In genomic region chr16:1610071-1610840, GRCh38 we compare ENCODE assay signal across 8 cellular contexts. TPM values are rescaled to one million over a fixed set of nuclear protein-coding genes. Genes with fewer than 3 reads are reported as not detected.
DNase-seq lines count a peak whose midpoint lies in the region; ATAC-seq and TF ChIP-seq lines count a peak whose summit lies in the region.

No MANE protein-coding gene starts in this region.

- CTCF ChIA-PET in naive thymus-derived CD4-positive, alpha-beta T cell (lab: Charles Lee) = no interaction called here

- H3K9me3 Mint-ChIP-seq in CD14-positive monocyte = peaks cover 3 to 25% (median 18%) of the 10 kb centered on the region in 7 donors
- no peaks in the 10 kb centered on the region for H3K9me3 Mint-ChIP-seq in activated T-helper 2 cell treated with anti-CD3 and anti-CD28 coated beads, Interferon-gamma antibody, Interleukin-2, Interleukin-4, amounts not matched to agents 10 μg/mL and 5 μg/mL and 100 μg/mL, durations not matched to agents 14 hours and 24 hours and 36 hours
- H3K9me3 Mint-ChIP-seq in naive thymus-derived CD4-positive, alpha-beta T cell = peaks cover 0 to 7% (median 3%) of the 10 kb centered on the region in 11 donors

- H3K4me3 ChIP-seq in KMS-11 (IDR thresholded peaks at IDR 0.05; ENCODE audit: insufficient read depth, low read depth, low read length) (no peak overlapping the region), RWPE2 (ENCODE audit: severe bottlenecking) (peak overlapping the region; percentile 56), fibroblast of mammary gland (ENCODE audit: control insufficient read depth, low read depth, low read length) (peak overlapping the region; percentile 59)
- H3K4me3 ChIP-seq in naive thymus-derived CD4-positive, alpha-beta T cell (ENCODE audit: low read length) = peak overlapping the region; percentile 60

- peak overlapping the region in 3 of 7 donors; percentile 57 to 82 (median 66) for H3K27ac Mint-ChIP-seq in CD14-positive monocyte
- H3K27ac Mint-ChIP-seq in activated T-helper 2 cell treated with anti-CD3 and anti-CD28 coated beads, Interferon-gamma antibody, Interleukin-2, Interleukin-4, amounts not matched to agents 10 μg/mL and 5 μg/mL and 100 μg/mL, durations not matched to agents 14 hours and 24 hours and 36 hours = peak overlapping the region; percentile 99
- H3K27ac Mint-ChIP-seq in naive thymus-derived CD4-positive, alpha-beta T cell = peak overlapping the region; percentile 78 to 99 (median 97)

- intact Hi-C loops in CD14-positive monocyte (cut with micrococcal nuclease) = loop anchor here (5.0 to 10.0 kb wide), 5 partner anchors 65 to 188 kb away; partner anchors contain the start of genes CLCN7 (in 1 of the 2), JPT2 (in 1 of the 2), MAPK8IP3 (in 1 of the 2) and UQCC4 (in 1 of the 2)
- intact Hi-C loops in activated T-helper 2 cell treated with anti-CD3 and anti-CD28 coated beads, Interferon-gamma antibody, Interleukin-2, Interleukin-4, amounts not matched to agents 10 μg/mL and 5 μg/mL and 100 μg/mL, durations not matched to agents 14 hours and 24 hours and 36 hours (cut with micrococcal nuclease) = loop anchor here (5.0 to 10.0 kb wide), 5 partner anchors 68 to 965 kb away; partner anchors contain the start of genes EME2, GNPTG, MAPK8IP3 and MCRIP2
- intact Hi-C loops in naive thymus-derived CD4-positive, alpha-beta T cell (cut with micrococcal nuclease) = loop anchor here (1.0 to 10.0 kb wide), 5 partner anchors 190 to 1895 kb away; partner anchors contain the start of genes CLUAP1 (in 1 of the 2), MSRB1 (in 1 of the 2), RNF151 (in 1 of the 2) and RNPS1 (in 1 of the 2)

- no peaks in the 10 kb centered on the region for H3K9me3 ChIP-seq in RWPE2 (ENCODE audit: severe bottlenecking)
- peaks cover 0 to 8% (median 0%) of the 10 kb centered on the region in 3 experiments for H3K9me3 ChIP-seq in naive thymus-derived CD4-positive, alpha-beta T cell (ENCODE audit: control insufficient read depth in 2 of 3, low read length in 3 of 3)

- H3K4me3 Mint-ChIP-seq in CD14-positive monocyte = peak overlapping the region; percentile 77 to 80
- peak overlapping the region; percentile 91 for H3K4me3 Mint-ChIP-seq in activated T-helper 2 cell treated with anti-CD3 and anti-CD28 coated beads, Interferon-gamma antibody, Interleukin-2, Interleukin-4, amounts not matched to agents 10 μg/mL and 5 μg/mL and 100 μg/mL, durations not matched to agents 14 hours and 24 hours and 36 hours (ENCODE audit: low read depth)
- peak overlapping the region; percentile 70 to 95 (median 84) for H3K4me3 Mint-ChIP-seq in naive thymus-derived CD4-positive, alpha-beta T cell

- peaks cover 14 to 15% of the 10 kb centered on the region in 2 donors for H3K36me3 Mint-ChIP-seq in CD14-positive monocyte
- H3K36me3 Mint-ChIP-seq in activated T-helper 2 cell treated with anti-CD3 and anti-CD28 coated beads, Interferon-gamma antibody, Interleukin-2, Interleukin-4, amounts not matched to agents 10 μg/mL and 5 μg/mL and 100 μg/mL, durations not matched to agents 14 hours and 24 hours and 36 hours (ENCODE audit: low read depth) = peaks cover 4% of the 10 kb centered on the region
- peaks cover 0 to 6% (median 3%) of the 10 kb centered on the region in 5 donors for H3K36me3 Mint-ChIP-seq in naive thymus-derived CD4-positive, alpha-beta T cell

- TF ChIP-seq CTCF in CD14-positive monocyte (IDR thresholded peaks at IDR 0.05) (no peak), KMS-11 (conservative IDR thresholded peaks at IDR 0.05; ENCODE audit: low read depth, low read length) (no peak), RWPE2 (IDR thresholded peaks at IDR 0.05; ENCODE audit: poor library complexity, severe bottlenecking) (peak; percentile 10), fibroblast of mammary gland (conservative IDR thresholded peaks at IDR 0.05; ENCODE audit: control insufficient read depth, insufficient read depth, low read depth, low read length) (no peak)

- peak overlapping the region; percentile 79 for H3K9ac ChIP-seq in KMS-11

- peak overlapping the region; percentile 79; the same call in 1 of the 2 replicates for H3K27ac ChIP-seq in KMS-11
- H3K27ac ChIP-seq in RWPE2 (ENCODE audit: poor library complexity, severe bottlenecking) = peak overlapping the region; percentile 78
- peak overlapping the region; percentile 75 for H3K27ac ChIP-seq in naive thymus-derived CD4-positive, alpha-beta T cell (ENCODE audit: low read depth, low read length)

- H3K4me2 ChIP-seq in KMS-11 = peak overlapping the region; percentile 93

- ATAC-seq in GM21367 (IDR thresholded peaks at IDR 0.05; ENCODE audit: unreplicated experiment) (peak; percentile 39), RWPE2 (ENCODE audit: low read depth) (peak; percentile 61)
- peak; percentile 58 for ATAC-seq in naive thymus-derived CD4-positive, alpha-beta T cell

- H3K27me3 ChIP-seq in KMS-11 (ENCODE audit: insufficient read depth, low read depth) = peaks cover 10% of the 10 kb centered on the region; the same call in 1 of the 2 replicates
- no peaks in the 10 kb centered on the region for H3K27me3 ChIP-seq in RWPE2 (ENCODE audit: insufficient read depth, poor library complexity, severe bottlenecking)
- H3K27me3 ChIP-seq in naive thymus-derived CD4-positive, alpha-beta T cell (ENCODE audit: control insufficient read depth in 2 of 2, insufficient read depth in 2 of 2, low read length in 2 of 2) = no peaks in the 10 kb centered on the region

- H3K36me3 ChIP-seq in KMS-11 (ENCODE audit: insufficient read depth) (no peaks in the 10 kb centered on the region), RWPE2 (ENCODE audit: low read depth) (0 out of 2 replicates have a peak, but pooled peaks cover 8% of the 10 kb centered on the region)
- no peaks in the 10 kb centered on the region for H3K36me3 ChIP-seq in naive thymus-derived CD4-positive, alpha-beta T cell (ENCODE audit: control insufficient read depth in 2 of 3, insufficient read depth in 3 of 3, low read length in 3 of 3)

- peaks cover 14 to 20% (median 19%) of the 10 kb centered on the region in 3 donors for H3K27me3 Mint-ChIP-seq in CD14-positive monocyte (ENCODE audit: low read depth in 3 of 3)
- H3K27me3 Mint-ChIP-seq in activated T-helper 2 cell treated with anti-CD3 and anti-CD28 coated beads, Interferon-gamma antibody, Interleukin-2, Interleukin-4, amounts not matched to agents 10 μg/mL and 5 μg/mL and 100 μg/mL, durations not matched to agents 14 hours and 24 hours and 36 hours (ENCODE audit: low read depth) = no peaks in the 10 kb centered on the region
- H3K27me3 Mint-ChIP-seq in naive thymus-derived CD4-positive, alpha-beta T cell = peaks cover 0 to 2% (median 0%) of the 10 kb centered on the region in 5 donors

- H3K4me1 ChIP-seq in KMS-11 (ENCODE audit: low read depth, poor library complexity, severe bottlenecking) (peaks cover 16% of the 10 kb centered on the region), RWPE2 (ENCODE audit: insufficient read depth, poor library complexity, severe bottlenecking) (no peaks in the 10 kb centered on the region)
- H3K4me1 ChIP-seq in naive thymus-derived CD4-positive, alpha-beta T cell (ENCODE audit: control insufficient read depth in 2 of 2, insufficient read depth in 2 of 2, low read length in 2 of 2) = peaks cover 15 to 32% of the 10 kb centered on the region in 2 donors

- DNase-seq in CD14-positive monocyte (ENCODE audit: low spot score) (peak; percentile 84), RWPE2 (ENCODE audit: low spot score) (peak; percentile 86), fibroblast of mammary gland (ENCODE audit: low read depth) (peak; percentile 79)
- DNase-seq in activated T-helper 2 cell treated with anti-CD3 and anti-CD28 coated beads, Interferon-gamma antibody, Interleukin-2, Interleukin-4, amounts not matched to agents 10 μg/mL and 5 μg/mL and 100 μg/mL, durations not matched to agents 14 hours and 24 hours and 36 hours (ENCODE audit: low spot score) = peak; percentile 90
- peak; percentile 85 to 95 (median 91) for DNase-seq in naive thymus-derived CD4-positive, alpha-beta T cell
- peak; percentile 76 to 80 for DNase-seq in stimulated activated CD8-positive, alpha-beta memory T cell treated with anti-CD3 and anti-CD28 coated beads, Interleukin-7, amount 100 ng/mL, for 48 hours (ENCODE audit: extremely low read depth in 1 of 2, low read depth in 1 of 2)

- no peaks in the 10 kb centered on the region for H4K20me1 ChIP-seq in KMS-11 (ENCODE audit: insufficient read depth)

- H3K79me2 ChIP-seq in KMS-11 (ENCODE audit: insufficient read depth, low read depth) = peaks cover 13% of the 10 kb centered on the region; the same call in 1 of the 2 replicates

- POLR2A ChIA-PET in naive thymus-derived CD4-positive, alpha-beta T cell (lab: Charles Lee) = interaction anchor here (0.8 to 2.3 kb wide), 5 partner anchors 68 to 134 kb away, joined by 3 to 13 read pairs (median 6); partner anchors contain the start of genes JPT2, MAPK8IP3 and TMEM204

- peaks cover 34% of the 10 kb centered on the region for H3K4me1 Mint-ChIP-seq in CD14-positive monocyte
- H3K4me1 Mint-ChIP-seq in activated T-helper 2 cell treated with anti-CD3 and anti-CD28 coated beads, Interferon-gamma antibody, Interleukin-2, Interleukin-4, amounts not matched to agents 10 μg/mL and 5 μg/mL and 100 μg/mL, durations not matched to agents 14 hours and 24 hours and 36 hours (ENCODE audit: low read depth) = peaks cover 17% of the 10 kb centered on the region
- H3K4me1 Mint-ChIP-seq in naive thymus-derived CD4-positive, alpha-beta T cell = peaks cover 11 to 28% (median 22%) of the 10 kb centered on the region in 7 donors

- peak overlapping the region; percentile 90 for H2AFZ ChIP-seq in KMS-11 (ENCODE audit: low read depth)

RNA-seq across cellular contexts. Expression of gene IFT140, which starts 1.6 kb away (rescaled TPM):
- 1 to 10 TPM in 1 of 2 donors, under 1 TPM in 1; 0.75 to 1.2 TPM for polyA plus RNA-seq in CD14-positive monocyte
- total RNA-seq in activated T-helper 2 cell treated with anti-CD3 and anti-CD28 coated beads, Interferon-gamma antibody, Interleukin-2, Interleukin-4, amounts not matched to agents 10 μg/mL and 5 μg/mL and 100 μg/mL, durations not matched to agents 14 hours and 24 hours and 36 hours = 8.4 and 10.7 TPM in 2 replicates
- 10 to 100 TPM in 1 of 5 experiments, 1 to 10 TPM in 4; 7.3 to 10.6 (median 8.1) TPM for total RNA-seq in naive thymus-derived CD4-positive, alpha-beta T cell
- polyA plus RNA-seq in naive thymus-derived CD4-positive, alpha-beta T cell = 10 to 100 TPM in 1 of 2 donors, 1 to 10 TPM in 1; 8.9 to 13.5 TPM

RNA-seq across cellular contexts. Expression of gene CRAMP1, which starts 1.9 kb away (rescaled TPM):
- polyA plus RNA-seq in CD14-positive monocyte = 1 to 10 TPM in 1 of 2 donors, under 1 TPM in 1; 0.46 to 1.0 TPM
- 33.6 and 34.3 TPM in 2 replicates for total RNA-seq in activated T-helper 2 cell treated with anti-CD3 and anti-CD28 coated beads, Interferon-gamma antibody, Interleukin-2, Interleukin-4, amounts not matched to agents 10 μg/mL and 5 μg/mL and 100 μg/mL, durations not matched to agents 14 hours and 24 hours and 36 hours
- total RNA-seq in naive thymus-derived CD4-positive, alpha-beta T cell = 10 to 100 TPM; 27.0 to 33.2 (median 31.3) TPM
- polyA plus RNA-seq in naive thymus-derived CD4-positive, alpha-beta T cell = 1 to 10 TPM; 2.1 to 5.0 TPM
